In genomic region chr10:87843714-87844113, GRCh38 we compare ENCODE assay signal across 20 cellular contexts.
"Had no signal": no experiment of that assay in that cellular context is flagged by ENCODE, and none has a peak within 500 bp of the region (broad histone marks: within the 10 kb centered on the region; RNA-seq: fewer than 3 reads in every experiment).

No MANE protein-coding gene starts in this region.

- H3K4me1 ChIP-seq: esophagus muscularis mucosa, right atrium auricular region had no signal

- H3K27me3 ChIP-seq: colonic mucosa, esophagus muscularis mucosa, right atrium auricular region, suprapubic skin, upper lobe of left lung had no signal

- H3K4me3 ChIP-seq: colonic mucosa, esophagus muscularis mucosa, right atrium auricular region, skin epidermis, suprapubic skin, upper lobe of left lung had no signal

- H3K9me3 Mint-ChIP-seq: activated naive CD4-positive, alpha-beta T cell treated with anti-CD3 and anti-CD28 coated beads, Interleukin-2, amount 10 ng/mL, durations not matched to agents 7 days and 5 days; activated T-cell treated with anti-CD3 and anti-CD28 coated beads, Interleukin-2, amount 50 U/mL, for 24 hours; immature natural killer cell; nephron; stimulated activated naive CD8-positive, alpha-beta T cell treated with anti-CD3 and anti-CD28 coated beads, Interleukin-15, Interleukin-2, amounts not matched to agents 100 ng/mL and 50 ng/mL, for 24 hours had no signal

- H3K27ac Mint-ChIP-seq: activated T-cell treated with anti-CD3 and anti-CD28 coated beads, Interleukin-2, amount 50 U/mL, for 24 hours; immature natural killer cell; nephron; progenitor cell of endocrine pancreas; stimulated activated naive CD8-positive, alpha-beta T cell treated with anti-CD3 and anti-CD28 coated beads, Interleukin-15, Interleukin-2, amounts not matched to agents 100 ng/mL and 50 ng/mL, for 24 hours had no signal

- H3K9me3 ChIP-seq: colonic mucosa, esophagus muscularis mucosa, right atrium auricular region, suprapubic skin, upper lobe of left lung had no signal

- H3K36me3 ChIP-seq: colonic mucosa, esophagus muscularis mucosa, right atrium auricular region, suprapubic skin, upper lobe of left lung had no signal

- H3K4me1 Mint-ChIP-seq: immature natural killer cell, nephron had no signal

- H3K27ac ChIP-seq: esophagus muscularis mucosa, right atrium auricular region, suprapubic skin, upper lobe of left lung had no signal

- H3K36me3 Mint-ChIP-seq: activated naive CD4-positive, alpha-beta T cell treated with anti-CD3 and anti-CD28 coated beads, Interleukin-2, amount 10 ng/mL, durations not matched to agents 7 days and 5 days; immature natural killer cell had no signal

- DNase-seq: activated CD4-positive, alpha-beta T cell treated with anti-CD3 and anti-CD28 coated beads, Interleukin-2, amount 50 U/mL, for 4 hours; activated CD4-positive, CD25-positive, alpha-beta regulatory T cell treated with anti-CD3 and anti-CD28 coated beads, Interleukin-2, amount 50 U/mL, for 72 hours; activated naive CD4-positive, alpha-beta T cell treated with anti-CD3 and anti-CD28 coated beads, Interleukin-2, amount 10 ng/mL, durations not matched to agents 7 days and 5 days; activated T-cell treated with anti-CD3 and anti-CD28 coated beads, Interleukin-2, amount 50 U/mL, for 24 hours; caudate nucleus; colonic mucosa; glutamatergic neuron; immature natural killer cell; occipital lobe; stimulated activated CD4-positive, alpha-beta T cell treated with anti-CD3 and anti-CD28 coated beads, Interleukin-4, amount 100 ng/mL, for 4 hours; stimulated activated CD8-positive, alpha-beta memory T cell treated with anti-CD3 and anti-CD28 coated beads, Interleukin-4, amount 100 ng/mL, for 48 hours; T-helper 9 cell; upper lobe of left lung had no signal

- H3K4me3 Mint-ChIP-seq: activated naive CD4-positive, alpha-beta T cell treated with anti-CD3 and anti-CD28 coated beads, Interleukin-2, amount 10 ng/mL, durations not matched to agents 7 days and 5 days; activated T-cell treated with anti-CD3 and anti-CD28 coated beads, Interleukin-2, amount 50 U/mL, for 24 hours; immature natural killer cell; nephron; stimulated activated naive CD8-positive, alpha-beta T cell treated with anti-CD3 and anti-CD28 coated beads, Interleukin-15, Interleukin-2, amounts not matched to agents 100 ng/mL and 50 ng/mL, for 24 hours had no signal

- H3K27me3 Mint-ChIP-seq: activated naive CD4-positive, alpha-beta T cell treated with anti-CD3 and anti-CD28 coated beads, Interleukin-2, amount 10 ng/mL, durations not matched to agents 7 days and 5 days; activated T-cell treated with anti-CD3 and anti-CD28 coated beads, Interleukin-2, amount 50 U/mL, for 24 hours; progenitor cell of endocrine pancreas; stimulated activated naive CD8-positive, alpha-beta T cell treated with anti-CD3 and anti-CD28 coated beads, Interleukin-15, Interleukin-2, amounts not matched to agents 100 ng/mL and 50 ng/mL, for 24 hours had no signal
